In the genomic region with DNA sequence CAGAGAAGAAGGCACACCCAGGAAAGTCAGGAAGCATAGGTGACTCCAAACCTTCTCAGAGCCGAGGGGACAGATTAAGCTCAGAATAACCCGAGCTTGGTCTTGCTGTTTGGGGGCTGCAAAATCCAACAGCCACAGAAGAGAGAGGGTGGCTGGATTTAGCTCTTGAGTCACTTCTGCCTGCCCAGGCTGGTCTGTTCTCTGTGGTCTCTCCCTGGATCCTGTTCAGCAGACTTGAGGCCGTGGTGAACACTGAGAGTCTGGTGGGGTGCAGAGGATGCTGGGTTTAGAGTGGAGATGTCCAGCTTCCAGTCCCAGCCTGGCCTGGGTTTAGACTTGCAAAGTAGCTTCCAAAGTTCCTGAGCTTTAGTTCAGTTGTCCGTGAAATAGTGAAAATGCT, we compare ENCODE assay signal across 21 cellular contexts. TPM values are rescaled to one million over a fixed set of nuclear protein-coding genes. Genes with fewer than 3 reads are reported as not detected.
A peak's percentile ranks its signal among the peaks of the same experiment; 100 is the strongest.
DNase-seq lines count a peak whose midpoint lies in the region; TF ChIP-seq lines count a peak whose summit lies in the region.
"Had no signal": no experiment of that assay in that cellular context is flagged by ENCODE, and none has a peak within 500 bp of the region (broad histone marks: within the 10 kb centered on the region; RNA-seq: fewer than 3 reads in every experiment).

No MANE protein-coding gene starts in this region.

- H3K4me3 Mint-ChIP-seq in MCF 10A (ENCODE audit: unreplicated experiment) (no peak overlapping the region), neural progenitor cell (no peak overlapping the region)
- H3K4me3 Mint-ChIP-seq: HFFc6 had no signal

- DNase-seq in mammary epithelial cell (peak; percentile 8), MCF 10A (ENCODE audit: unreplicated experiment) (no peak), epithelial cell of esophagus (ENCODE audit: low read depth) (peak; percentile 18), neural progenitor cell (ENCODE audit: low spot score) (no peak), mesenteric fat pad (ENCODE audit: low spot score) (no peak), erythroblast (lab: John Stamatoyannopoulos, UW) (no peak), esophagus squamous epithelium (lab: John Stamatoyannopoulos, UW) (no peak)
- DNase-seq: CD4-positive, alpha-beta memory T cell; DMS153; DMS79; GDM1; GOT3; H7; HFFc6 had no signal

- H3K4me1 Mint-ChIP-seq in MCF 10A (ENCODE audit: insufficient read depth, unreplicated experiment), result peaks cover 3% of the 10 kb centered on the region
- peaks cover 14% of the 10 kb centered on the region for H3K4me1 Mint-ChIP-seq in neural progenitor cell
- H3K4me1 Mint-ChIP-seq: CD14-positive monocyte had no signal

- no peak for TF ChIP-seq CTCF in mammary epithelial cell (conservative IDR thresholded peaks at IDR 0.05 in 1 of 2, IDR thresholded peaks at IDR 0.05 in 1 of 2; ENCODE audit: extremely low read depth in 1 of 2, insufficient read depth in 1 of 2, low read depth in 1 of 2, low read length in 2 of 2)
- no peak for TF ChIP-seq CTCF in MCF 10A (IDR thresholded peaks at IDR 0.05; ENCODE audit: unreplicated experiment)
- no peak for TF ChIP-seq CTCF in epithelial cell of esophagus (IDR thresholded peaks at IDR 0.05; ENCODE audit: insufficient read depth, low read depth, low read length, missing control alignments)
- TF ChIP-seq CTCF in neural progenitor cell (IDR thresholded peaks at IDR 0.05), result no peak
- no peak for TF ChIP-seq CTCF in esophagus squamous epithelium (IDR thresholded peaks at IDR 0.05)

- peaks cover 10% of the 10 kb centered on the region for H3K9me3 ChIP-seq in mammary epithelial cell (replicated peaks; ENCODE audit: insufficient read depth, low read length)
- H3K9me3 ChIP-seq in neural progenitor cell (ENCODE audit: low read depth), result peaks cover 2% of the 10 kb centered on the region
- H3K9me3 ChIP-seq in esophagus squamous epithelium, result peaks cover 0 to 25% (median 15%) of the 10 kb centered on the region in 3 donors

- H3K27me3 ChIP-seq in mammary epithelial cell (ENCODE audit: insufficient read depth, low read length) (no peaks in the 10 kb centered on the region), neural progenitor cell (no peaks in the 10 kb centered on the region), esophagus squamous epithelium (no peaks in the 10 kb centered on the region)
- H3K27me3 ChIP-seq: BLaER1 had no signal

- WGBS in mammary epithelial cell (ENCODE audit: low coverage, missing lambda C conversion rate), result 62% methylated on average over 3 of the region's 4 CpGs
- 73 to 84% methylated on average over 2 to 3 of the region's 4 CpGs for WGBS in esophagus squamous epithelium, 2 donors

- H3K9me3 Mint-ChIP-seq in MCF 10A (ENCODE audit: unreplicated experiment) (peaks cover 13% of the 10 kb centered on the region), neural progenitor cell (peaks cover 17% of the 10 kb centered on the region)

- H3K27ac Mint-ChIP-seq in MCF 10A (ENCODE audit: low read depth, unreplicated experiment) (no peak overlapping the region), neural progenitor cell (peak overlapping the region; percentile 42)
- H3K27ac Mint-ChIP-seq: CD14-positive monocyte, HFFc6 had no signal

- in situ Hi-C loops in mammary epithelial cell (cut with MboI; ENCODE audit: low sequenced_read_pairs in 2 of 2), result no loop called here

- dilution Hi-C loops in mammary epithelial cell (cut with HindIII; ENCODE audit: low sequenced_read_pairs), result no loop called here

- no peaks in the 10 kb centered on the region for H3K79me2 ChIP-seq in mammary epithelial cell (ENCODE audit: insufficient read depth, low read length)
- no peaks in the 10 kb centered on the region for H3K79me2 ChIP-seq in neural progenitor cell (ENCODE audit: low read depth)

- CTCF ChIA-PET in mammary epithelial cell (lab: Charles Lee; ENCODE audit: low non-redundant PET), result interaction anchor here (0.6 kb wide), 1 partner anchor 48 kb away, joined by 4 read pairs; no protein-coding TSS in a partner anchor
- CTCF ChIA-PET in MCF 10A (lab: Yijun Ruan, JAX), result interaction anchor here (0.7 kb wide), 1 partner anchor 17 kb away, joined by 3 read pairs; no protein-coding TSS in a partner anchor

- H4K20me1 ChIP-seq in mammary epithelial cell (ENCODE audit: insufficient read depth, low read length), result no peaks in the 10 kb centered on the region
- H4K20me1 ChIP-seq in neural progenitor cell (ENCODE audit: low read depth), result no peaks in the 10 kb centered on the region
- H4K20me1 ChIP-seq: BLaER1 had no signal

- no peak overlapping the region for H3K27ac ChIP-seq in mammary epithelial cell (ENCODE audit: insufficient read depth, low read depth, low read length)
- H3K27ac ChIP-seq in neural progenitor cell, result no peak overlapping the region
- no peak overlapping the region for H3K27ac ChIP-seq in esophagus squamous epithelium
- H3K27ac ChIP-seq: 22Rv1, BLaER1, HL-60 had no signal

- BruUV-seq in mammary epithelial cell (replicated peaks; lab: Mats Ljungman, UMichigan), result no TSS peak
- BruUV-seq in MCF 10A (replicated peaks; lab: Mats Ljungman, UMichigan), result no TSS peak

- intact Hi-C loops in mammary epithelial cell (cut with micrococcal nuclease), result no loop called here
- intact Hi-C loops in MCF 10A (cut with micrococcal nuclease), result no loop called here
- intact Hi-C loops in esophagus squamous epithelium (cut with DNase I), result no loop called here

- H3K9ac ChIP-seq in mammary epithelial cell (ENCODE audit: insufficient read depth, low read length) (no peak overlapping the region), neural progenitor cell (no peak overlapping the region)
- H3K9ac ChIP-seq: BLaER1 had no signal

- H3K36me3 ChIP-seq in mammary epithelial cell (ENCODE audit: insufficient read depth, low read length) (no peaks in the 10 kb centered on the region), neural progenitor cell (peaks cover 7% of the 10 kb centered on the region), esophagus squamous epithelium (peaks cover 0 to 76% (median 0%) of the 10 kb centered on the region in 3 donors)
- H3K36me3 ChIP-seq: BLaER1 had no signal

- no peak overlapping the region for H3K4me3 ChIP-seq in mammary epithelial cell (replicated peaks in 1 of 3; ENCODE audit: insufficient read depth in 1 of 3, low read depth in 2 of 3, low read length in 3 of 3)
- H3K4me3 ChIP-seq in epithelial cell of esophagus (ENCODE audit: low read length), result no peak overlapping the region
- no peak overlapping the region for H3K4me3 ChIP-seq in neural progenitor cell
- no peak overlapping the region for H3K4me3 ChIP-seq in esophagus squamous epithelium
- H3K4me3 ChIP-seq: BLaER1 had no signal

- H3K36me3 Mint-ChIP-seq in MCF 10A (ENCODE audit: insufficient read depth, unreplicated experiment), result peaks cover 11% of the 10 kb centered on the region
- peaks cover 30% of the 10 kb centered on the region for H3K36me3 Mint-ChIP-seq in neural progenitor cell

- no peaks in the 10 kb centered on the region for H3K27me3 Mint-ChIP-seq in MCF 10A (ENCODE audit: insufficient read depth, unreplicated experiment)
- peaks cover 4% of the 10 kb centered on the region for H3K27me3 Mint-ChIP-seq in neural progenitor cell (ENCODE audit: insufficient read depth, low read depth)
- H3K27me3 Mint-ChIP-seq: CD4-positive, alpha-beta memory T cell had no signal

- H3K4me2 ChIP-seq in mammary epithelial cell (ENCODE audit: insufficient read depth, low read depth, low read length) (no peak overlapping the region), neural progenitor cell (no peak overlapping the region)
- H3K4me2 ChIP-seq: BLaER1 had no signal

- H3F3A ChIP-seq in neural progenitor cell (ENCODE audit: low read depth), result no peaks in the 10 kb centered on the region

- no peaks in the 10 kb centered on the region for H3K4me1 ChIP-seq in mammary epithelial cell (ENCODE audit: insufficient read depth, low read length)
- H3K4me1 ChIP-seq in neural progenitor cell, result peaks cover 4% of the 10 kb centered on the region
- H3K4me1 ChIP-seq in esophagus squamous epithelium, result no peaks in the 10 kb centered on the region
- H3K4me1 ChIP-seq: BLaER1 had no signal

- TF ChIP-seq POLR2A in erythroblast (IDR thresholded peaks at IDR 0.05; ENCODE audit: low read length), result no peak
- no peak for TF ChIP-seq POLR2A in esophagus squamous epithelium (IDR thresholded peaks at IDR 0.05)

- H2AFZ ChIP-seq in mammary epithelial cell (ENCODE audit: low read depth, low read length), result no peak overlapping the region
- H2AFZ ChIP-seq in neural progenitor cell (replicated peaks), result no peak overlapping the region

- POLR2A ChIA-PET in MCF 10A (lab: Yijun Ruan, JAX), result interaction anchor here (1.1 kb wide), 1 partner anchor 20 kb away, joined by 3 read pairs; no protein-coding TSS in a partner anchor

RNA-seq across cellular contexts. Expression of gene SLC26A11, which starts 8.8 kb away (rescaled TPM):
- total RNA-seq in mammary epithelial cell (10 to 100 TPM; 10.2 to 12.0 TPM), MCF 10A (2022) (11.7 and 13.6 TPM in 2 replicates), neural progenitor cell (ENCODE audit: low replicate concordance) (7.9 and 24.1 TPM in 2 replicates), mesenteric fat pad (13.2 TPM), esophagus squamous epithelium (10 to 100 TPM in 1 of 4 donors, 1 to 10 TPM in 3; 5.7 to 11.4 (median 7.6) TPM)
- polyA plus RNA-seq in mammary epithelial cell, result 1.5 TPM
- 7.4 TPM for polyA minus RNA-seq in mammary epithelial cell

RNA-seq across cellular contexts. Expression of gene SGSH, which starts 8.9 kb away (rescaled TPM):
- total RNA-seq in mammary epithelial cell (10 to 100 TPM; 18.3 to 38.0 TPM), MCF 10A (2022) (42.0 and 42.4 TPM in 2 replicates), neural progenitor cell (ENCODE audit: low replicate concordance) (7.2 and 12.4 TPM in 2 replicates), mesenteric fat pad (44.7 TPM), esophagus squamous epithelium (10 to 100 TPM in 3 of 4 donors, 1 to 10 TPM in 1; 8.7 to 18.7 (median 12.9) TPM)
- polyA plus RNA-seq in mammary epithelial cell, result 11.5 TPM
- polyA minus RNA-seq in mammary epithelial cell, result 26.0 TPM

RNA-seq across cellular contexts. Expression of gene RNF213, which starts 31.6 kb away (rescaled TPM):
- total RNA-seq in mammary epithelial cell, result 10 to 100 TPM; 69.8 to 94.4 TPM
- 25.2 TPM for polyA plus RNA-seq in mammary epithelial cell
- 139 TPM for polyA minus RNA-seq in mammary epithelial cell
- 50.5 and 67.5 TPM in 2 replicates for total RNA-seq in MCF 10A (2022)
- total RNA-seq in neural progenitor cell (ENCODE audit: low replicate concordance), result 19.8 and 23.7 TPM in 2 replicates
- 168 TPM for total RNA-seq in mesenteric fat pad
- total RNA-seq in esophagus squamous epithelium, result 10 to 100 TPM; 56.1 to 67.9 (median 60.9) TPM

RNA-seq across cellular contexts. Expression of gene CARD14, which starts 59.2 kb away (rescaled TPM):
- total RNA-seq in mammary epithelial cell (1 to 10 TPM in 1 of 2 donors, under 1 TPM in 1; 0.66 to 3.0 TPM), MCF 10A (2022) (0.20 TPM in 1 of 2 replicates, not detected in the other), neural progenitor cell (ENCODE audit: low replicate concordance) (0.56 and 0.60 TPM in 2 replicates), mesenteric fat pad (not detected), esophagus squamous epithelium (10 to 100 TPM; 13.0 to 54.3 (median 27.6) TPM)
- polyA plus RNA-seq in mammary epithelial cell, result 0.14 TPM
- not detected for polyA minus RNA-seq in mammary epithelial cell
- total RNA-seq: Daoy, HFFc6, HT1080 had no signal
- polyA plus RNA-seq: AG04450 had no signal

Comparison
In these comparisons a context has a peak if more than half of its experiments do, and no peak if none do; other contexts are left out.
1. DNase-seq: peak in mammary epithelial cell (single experiment) and epithelial cell of esophagus (single experiment); none in MCF 10A (single experiment), neural progenitor cell (single experiment), mesenteric fat pad (single experiment), erythroblast (0 of 2) and esophagus squamous epithelium (single experiment).